Comparison of ENCODE assay signal across 27 cellular contexts in the genomic region with DNA sequence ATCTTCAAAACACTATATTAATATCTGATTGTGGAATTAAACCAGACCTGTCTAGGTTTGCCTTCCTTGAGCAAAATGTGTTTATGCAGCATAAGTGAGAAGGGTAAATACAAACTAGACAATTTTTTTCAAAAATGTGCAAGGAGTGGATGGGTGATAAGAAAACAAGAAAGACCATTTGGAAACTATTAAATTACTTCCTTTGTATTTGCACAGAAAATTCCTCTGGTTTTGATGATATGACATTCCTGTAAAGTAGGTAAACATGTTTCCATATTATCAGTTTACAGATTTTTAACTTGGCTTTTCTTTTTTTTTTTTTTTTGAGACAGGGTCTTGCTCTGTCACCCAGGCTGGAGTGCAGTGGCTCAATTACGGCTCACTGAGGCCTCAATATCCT.
"Had no signal": no experiment of that assay in that cellular context is flagged by ENCODE, and none has a peak within 500 bp of the region (broad histone marks: within the 10 kb centered on the region; RNA-seq: fewer than 3 reads in every experiment).

No MANE protein-coding gene starts in this region.

- H3K4me1 ChIP-seq: ascending aorta, stomach, thyroid gland had no signal

- H3K9me3 Mint-ChIP-seq: activated CD4-positive, alpha-beta memory T cell treated with anti-CD3 and anti-CD28 coated beads for 36 hours; activated CD4-positive, alpha-beta T cell treated with anti-CD3 and anti-CD28 coated beads, Interleukin-2, amount 10 ng/mL, durations not matched to agents 24 days and 14 days; activated naive CD4-positive, alpha-beta T cell treated with anti-CD3 and anti-CD28 coated beads, Interleukin-2, amount 10 ng/mL, durations not matched to agents 7 days and 5 days; activated naive CD8-positive, alpha-beta T cell treated with anti-CD3 and anti-CD28 coated beads, Interleukin-2, amount 10 ng/mL, durations not matched to agents 7 days and 5 days; effector memory CD8-positive, alpha-beta T cell; nephron; T-helper 1 cell treated with Interleukin-12 subunit alpha and Interleukin-12 subunit beta and Interleukin-4 antibody, amounts not matched to agents 30 μg/mL and 1 μg/mL, for 36 hours had no signal

- ATAC-seq: effector memory CD8-positive, alpha-beta T cell; heart left ventricle; lower lobe of right lung; sciatic nerve; stimulated activated naive B cell treated with anti-CD40 and anti-IgM and Interleukin-4, amounts not matched to agents 10 μg/mL and 1 μg/mL and 100 μg/mL, for 72 hours; upper lobe of right lung had no signal

- H3K27ac ChIP-seq: ascending aorta, heart left ventricle, lower lobe of right lung, stomach, thyroid gland, upper lobe of right lung, WERI-Rb-1 had no signal

- H3K4me3 Mint-ChIP-seq: activated CD4-positive, alpha-beta memory T cell treated with anti-CD3 and anti-CD28 coated beads for 36 hours; activated CD4-positive, alpha-beta T cell treated with anti-CD3 and anti-CD28 coated beads, Interleukin-2, amount 10 ng/mL, durations not matched to agents 24 days and 14 days; activated naive CD4-positive, alpha-beta T cell treated with anti-CD3 and anti-CD28 coated beads, Interleukin-2, amount 10 ng/mL, durations not matched to agents 7 days and 5 days; activated naive CD8-positive, alpha-beta T cell treated with anti-CD3 and anti-CD28 coated beads, Interleukin-2, amount 10 ng/mL, durations not matched to agents 7 days and 5 days; brain; effector memory CD8-positive, alpha-beta T cell; nephron; stimulated activated naive B cell treated with anti-CD40 and anti-IgM and Interleukin-4, amounts not matched to agents 10 μg/mL and 1 μg/mL and 100 μg/mL, for 72 hours; T-helper 1 cell treated with Interleukin-12 subunit alpha and Interleukin-12 subunit beta and Interleukin-4 antibody, amounts not matched to agents 30 μg/mL and 1 μg/mL, for 36 hours had no signal

- H3K27me3 ChIP-seq: ascending aorta, heart left ventricle, stomach, thyroid gland, upper lobe of right lung had no signal

- DNase-seq: activated CD4-positive, alpha-beta memory T cell treated with anti-CD3 and anti-CD28 coated beads for 36 hours; activated CD4-positive, alpha-beta T cell treated with anti-CD3 and anti-CD28 coated beads, Interleukin-2, amount 10 ng/mL, durations not matched to agents 24 days and 14 days; activated CD4-positive, CD25-positive, alpha-beta regulatory T cell treated with anti-CD3 and anti-CD28 coated beads, Interleukin-2, amount 50 U/mL, for 72 hours; activated CD8-positive, alpha-beta memory T cell treated with anti-CD3 and anti-CD28 coated beads, Interleukin-2, amount 50 U/mL, for 4 hours; activated gamma-delta T cell; activated naive CD4-positive, alpha-beta T cell treated with anti-CD3 and anti-CD28 coated beads, Interleukin-2, amount 10 ng/mL, durations not matched to agents 7 days and 5 days; activated naive CD8-positive, alpha-beta T cell treated with anti-CD3 and anti-CD28 coated beads, Interleukin-2, amount 10 ng/mL, durations not matched to agents 7 days and 5 days; activated T-cell treated with anti-CD3 and anti-CD28 coated beads, Interleukin-2, amount 50 U/mL, for 1 hour; caudate nucleus; cortex of kidney; effector memory CD8-positive, alpha-beta T cell; heart left ventricle; kidney glomerular epithelial cell; lower lobe of right lung; stimulated activated CD4-positive, alpha-beta T cell treated with anti-CD3 and anti-CD28 coated beads, Interleukin-1b, Interleukin-23, amount 100 ng/mL, for 48 hours; stimulated activated naive B cell treated with anti-CD40 and anti-IgM and Interleukin-4, amounts not matched to agents 10 μg/mL and 1 μg/mL and 100 μg/mL, for 72 hours; stomach; T-helper 9 cell; thyroid gland; upper lobe of right lung; WERI-Rb-1 had no signal

- H3K36me3 ChIP-seq: ascending aorta, heart left ventricle, lower lobe of right lung, stomach, thyroid gland, upper lobe of right lung, WERI-Rb-1 had no signal

- H3K36me3 Mint-ChIP-seq: activated CD4-positive, alpha-beta memory T cell treated with anti-CD3 and anti-CD28 coated beads for 36 hours; activated naive CD4-positive, alpha-beta T cell treated with anti-CD3 and anti-CD28 coated beads, Interleukin-2, amount 10 ng/mL, durations not matched to agents 7 days and 5 days; brain had no signal

- H3K4me3 ChIP-seq: ascending aorta, heart left ventricle, lower lobe of right lung, mucosa of descending colon, stomach, thyroid gland, upper lobe of right lung had no signal

- H3K27ac Mint-ChIP-seq: activated CD4-positive, alpha-beta memory T cell treated with anti-CD3 and anti-CD28 coated beads for 36 hours; activated CD4-positive, alpha-beta T cell treated with anti-CD3 and anti-CD28 coated beads, Interleukin-2, amount 10 ng/mL, durations not matched to agents 24 days and 14 days; activated naive CD4-positive, alpha-beta T cell treated with anti-CD3 and anti-CD28 coated beads, Interleukin-2, amount 10 ng/mL, durations not matched to agents 7 days and 5 days; activated naive CD8-positive, alpha-beta T cell treated with anti-CD3 and anti-CD28 coated beads, Interleukin-2, amount 10 ng/mL, durations not matched to agents 7 days and 5 days; brain; effector memory CD8-positive, alpha-beta T cell; nephron; stimulated activated naive B cell treated with anti-CD40 and anti-IgM and Interleukin-4, amounts not matched to agents 10 μg/mL and 1 μg/mL and 100 μg/mL, for 72 hours; T-helper 1 cell treated with Interleukin-12 subunit alpha and Interleukin-12 subunit beta and Interleukin-4 antibody, amounts not matched to agents 30 μg/mL and 1 μg/mL, for 36 hours had no signal

- H3K9me3 ChIP-seq: ascending aorta, heart left ventricle, lower lobe of right lung, mucosa of descending colon, stomach, thyroid gland, upper lobe of right lung had no signal
